In the genomic region with DNA sequence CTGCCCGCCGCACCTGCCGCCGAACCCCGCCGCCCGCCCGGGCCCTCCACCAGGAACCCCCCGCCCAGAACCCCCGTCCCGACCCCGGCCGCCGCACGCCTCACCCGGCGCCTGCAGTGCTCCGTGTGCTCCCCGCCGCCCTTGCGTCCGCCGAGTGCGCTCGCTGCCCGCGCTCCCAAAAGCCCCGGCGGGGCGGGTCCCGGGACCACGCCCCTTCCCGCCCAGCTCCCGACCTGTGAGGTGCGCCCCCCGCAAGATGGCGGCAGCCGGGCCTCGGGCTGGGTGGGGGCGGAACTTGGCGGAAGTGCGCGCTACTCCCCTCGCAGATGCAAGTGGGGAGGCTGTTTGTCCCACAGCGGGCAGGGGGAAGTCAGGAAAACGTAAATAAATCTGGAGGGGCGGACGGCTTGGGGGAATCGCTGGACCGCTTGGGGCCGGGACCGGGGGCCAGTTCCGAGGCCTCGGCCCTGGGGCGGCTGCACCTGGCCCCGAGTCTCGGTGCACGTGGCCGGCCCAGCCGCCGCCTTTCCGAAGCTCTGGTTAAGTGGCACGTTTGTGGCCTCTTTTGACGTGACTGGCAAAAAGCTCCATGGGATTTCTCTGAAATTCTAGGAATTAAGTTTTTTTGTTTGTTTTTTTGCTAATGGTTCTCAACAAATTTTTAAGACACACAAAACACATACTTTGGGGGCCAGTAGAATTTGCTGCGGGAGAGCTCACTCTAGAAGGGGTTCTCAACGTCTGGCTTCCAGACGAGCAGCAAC, we compare ENCODE assay signal across 8 cellular contexts. TPM values are rescaled to one million over a fixed set of nuclear protein-coding genes. Genes with fewer than 3 reads are reported as not detected.
DNase-seq lines count a peak whose midpoint lies in the region; ATAC-seq and TF ChIP-seq lines count a peak whose summit lies in the region.

A gene (minus strand): TSS at position 156 of the 764 bp plus-strand sequence. CDS start 1,275 bp downstream, outside the sequence.

- H4K91ac ChIP-seq in neuronal stem cell (ENCODE audit: low read depth, low read length, poor library complexity): no peak within 1 kb of the TSS

- H3K23ac ChIP-seq in neuronal stem cell (ENCODE audit: low read depth, low read length, poor library complexity): peak within 1 kb of the TSS; percentile 85

- H3K36me3 ChIP-seq in neuronal stem cell (replicated peaks in 1 of 2; ENCODE audit: control insufficient read depth in 2 of 2, insufficient read depth in 2 of 2, low read length in 2 of 2): peaks cover 0 to 20% of the 10 kb centered on the region in 2 donors
- no peaks in the 10 kb centered on the region for H3K36me3 ChIP-seq in suprapubic skin

- ATAC-seq in GM21423 (IDR thresholded peaks at IDR 0.05; ENCODE audit: unreplicated experiment): peak; percentile 37
- ATAC-seq in foreskin keratinocyte: peak; percentile 69

- H2BK5ac ChIP-seq in neuronal stem cell (ENCODE audit: low read length): peak within 1 kb of the TSS; percentile 53

- H3K4ac ChIP-seq in neuronal stem cell (ENCODE audit: low read length): no peak within 1 kb of the TSS

- peak within 1 kb of the TSS; percentile 81 for H3K9ac ChIP-seq in neuronal stem cell (ENCODE audit: low read depth, low read length, poor library complexity)

- DNase-seq in DMS 273 treated with DMSO at 0.1 percent for 48 hours (lab: John Stamatoyannopoulos, UW): peak; percentile 34
- peak; percentile 85 for DNase-seq in HuH-7.5 (ENCODE audit: low spot score)
- DNase-seq in activated effector memory CD4-positive, alpha-beta T cell treated with Interleukin-2 at 50 U/mL for 16 hours: peak; percentile 74
- peak in 1 of 2 donors; percentile 65 for DNase-seq in foreskin keratinocyte
- DNase-seq in neuronal stem cell (ENCODE audit: low spot score): peak; percentile 67
- peak; percentile 86 to 87 for DNase-seq in suprapubic skin (ENCODE audit: low spot score in 2 of 2)

- H2BK15ac ChIP-seq in neuronal stem cell (ENCODE audit: low read length): peak within 1 kb of the TSS; percentile 81

- no peak for TF ChIP-seq EP300 in suprapubic skin (IDR thresholded peaks at IDR 0.05)

- no CpG with 5 or more reads among the region's 67 CpGs for WGBS in neuronal stem cell (ENCODE audit: extremely low coverage in 2 of 2, insufficient read length in 2 of 2, insufficient replicate concordance in 1 of 2), 2 donors
- 10% methylated on average over 35 of the region's 67 CpGs for WGBS in suprapubic skin

- peak within 1 kb of the TSS; percentile 67 for H3K4me2 ChIP-seq in neuronal stem cell (ENCODE audit: insufficient read depth, low read length, poor library complexity, severe bottlenecking)

- no peak within 1 kb of the TSS for H2BK120ac ChIP-seq in neuronal stem cell (ENCODE audit: low read depth, low read length)

- H3K4me3 ChIP-seq in neuronal stem cell (ENCODE audit: low read length in 2 of 2): peak within 1 kb of the TSS; percentile 84 to 95
- peak within 1 kb of the TSS; percentile 68 for H3K4me3 ChIP-seq in suprapubic skin

- peak within 1 kb of the TSS; percentile 85 for H3K27ac ChIP-seq in foreskin keratinocyte
- H3K27ac ChIP-seq in neuronal stem cell (replicated peaks; ENCODE audit: low read length): peak within 1 kb of the TSS; percentile 61
- H3K27ac ChIP-seq in suprapubic skin: peak within 1 kb of the TSS; percentile 99

- TF ChIP-seq POLR2A in Raji (IDR thresholded peaks at IDR 0.05; ENCODE audit: insufficient read depth, low read depth, low read length) (peak; percentile 89), suprapubic skin (IDR thresholded peaks at IDR 0.05) (peak; percentile 21 to 58)

- H3K14ac ChIP-seq in neuronal stem cell (ENCODE audit: low read length): peak within 1 kb of the TSS; percentile 82

- H3K79me1 ChIP-seq in neuronal stem cell (ENCODE audit: low read depth, low read length): peaks cover 2% of the 10 kb centered on the region

- H4K8ac ChIP-seq in neuronal stem cell (ENCODE audit: low read depth, low read length): no peak within 1 kb of the TSS

- H3K9me3 ChIP-seq in neuronal stem cell (replicated peaks in 1 of 2; ENCODE audit: control insufficient read depth in 2 of 2, insufficient read depth in 1 of 2, low read depth in 1 of 2, low read length in 2 of 2) (no peaks in the 10 kb centered on the region), suprapubic skin (no peaks in the 10 kb centered on the region)

- peak within 1 kb of the TSS; percentile 93 for H3K18ac ChIP-seq in neuronal stem cell (ENCODE audit: low read length)

- H3K4me1 ChIP-seq in foreskin keratinocyte: peaks cover 19% of the 10 kb centered on the region
- H3K4me1 ChIP-seq in neuronal stem cell (ENCODE audit: control insufficient read depth in 2 of 2, insufficient read depth in 1 of 2, low read depth in 1 of 2, low read length in 2 of 2): peaks cover 3 to 17% of the 10 kb centered on the region in 2 donors
- H3K4me1 ChIP-seq in suprapubic skin: peaks cover 38% of the 10 kb centered on the region

- TF ChIP-seq CTCF in foreskin keratinocyte (conservative IDR thresholded peaks at IDR 0.05) (peak; percentile 41), suprapubic skin (IDR thresholded peaks at IDR 0.05) (no peak)

- no peaks in the 10 kb centered on the region for H3K27me3 ChIP-seq in foreskin keratinocyte
- H3K27me3 ChIP-seq in neuronal stem cell (ENCODE audit: control insufficient read depth in 3 of 3, insufficient read depth in 3 of 3, low read depth in 1 of 3, low read length in 3 of 3): no peaks in the 10 kb centered on the region
- no peaks in the 10 kb centered on the region for H3K27me3 ChIP-seq in suprapubic skin

- peak within 1 kb of the TSS; percentile 97 for H2AFZ ChIP-seq in neuronal stem cell (ENCODE audit: low read length)

- H2BK12ac ChIP-seq in neuronal stem cell (ENCODE audit: low read length): no peak within 1 kb of the TSS

- H2AK5ac ChIP-seq in neuronal stem cell (ENCODE audit: low read depth, low read length): no peak within 1 kb of the TSS

RNA-seq across cellular contexts. Expression of the gene that starts here (rescaled TPM):
- total RNA-seq in foreskin keratinocyte (169 and 218 TPM in 2 replicates), suprapubic skin (100 to 1,000 TPM; 154 to 394 (median 238) TPM)
- 100 and 126 TPM in 2 replicates for polyA plus RNA-seq in foreskin keratinocyte
- polyA plus RNA-seq in neuronal stem cell (2013, experiment 1 of 2): 32.4 TPM
- polyA plus RNA-seq in neuronal stem cell (2013, experiment 2 of 2): 32.9 TPM
